In the genomic region with DNA sequence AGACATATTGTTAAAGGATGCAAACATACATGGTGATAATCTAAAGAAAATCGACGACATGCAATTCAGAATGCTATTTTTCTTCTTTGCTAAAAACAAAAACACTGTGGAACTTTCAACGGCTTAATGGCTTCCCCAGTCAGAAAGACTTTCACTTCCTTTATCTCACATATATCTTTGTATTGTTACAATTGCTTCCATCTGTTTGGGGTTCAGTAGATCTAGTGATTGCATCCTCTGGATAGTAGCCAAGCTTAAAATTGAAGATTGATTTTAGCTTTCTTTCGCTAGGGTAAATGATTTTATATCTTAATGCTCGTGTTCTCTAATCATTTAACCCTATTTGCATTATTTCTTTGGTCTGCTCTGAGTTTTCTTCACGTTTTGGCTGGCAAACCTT, we compare ENCODE assay signal across 2 cellular contexts.
TF ChIP-seq lines count a peak whose summit lies in the region.

No MANE protein-coding gene starts in this region.

TF ChIP-seq in IMR-90, 13 proteins besides CTCF, POLR2A, EP300 and RAD21:
- no peak for TF ChIP-seq NFE2L2 (IDR thresholded peaks at IDR 0.05; ENCODE audit: low read depth, low read length)
- no peak for TF ChIP-seq CHD1 (IDR thresholded peaks at IDR 0.05; ENCODE audit: low read depth, low read length)

TF ChIP-seq in SK-N-SH, 30 proteins besides CTCF, POLR2A, EP300 and RAD21:
- no peak for TF ChIP-seq MEF2A (IDR thresholded peaks at IDR 0.05; ENCODE audit: borderline replicate concordance, low read depth)
- TF ChIP-seq FOXM1 (IDR thresholded peaks at IDR 0.05; ENCODE audit: low read depth): no peak
- TF ChIP-seq SMC3 (IDR thresholded peaks at IDR 0.05; ENCODE audit: low read depth, low read length): no peak
- TF ChIP-seq NFIC (IDR thresholded peaks at IDR 0.05; ENCODE audit: borderline replicate concordance): peak; percentile 54; the same call in 1 of the 2 replicates
- no peak for TF ChIP-seq RFX5 (IDR thresholded peaks at IDR 0.05; ENCODE audit: low read length)
- no peak for TF ChIP-seq TEAD4 (IDR thresholded peaks at IDR 0.05; ENCODE audit: borderline replicate concordance, insufficient read depth)
- no peak for TF ChIP-seq GABPA (IDR thresholded peaks at IDR 0.05; ENCODE audit: low read depth)
- peak; percentile 62; the same call in 1 of the 2 replicates for TF ChIP-seq GATA2 (CRISPR knock-in tag; IDR thresholded peaks at IDR 0.05)
- 0 out of 2 replicates have a peak, but pooled peaks have one; percentile 8 for TF ChIP-seq JUND (IDR thresholded peaks at IDR 0.05)
- peak; percentile 80 for TF ChIP-seq TCF12 (IDR thresholded peaks at IDR 0.05)
- no peak for TF ChIP-seq EZH2phosphoT487 (IDR thresholded peaks at IDR 0.05; ENCODE audit: borderline replicate concordance, low read depth)
- no peak for TF ChIP-seq SIN3A (IDR thresholded peaks at IDR 0.05; ENCODE audit: borderline replicate concordance, low read depth, low read length)
